In the genomic region with DNA sequence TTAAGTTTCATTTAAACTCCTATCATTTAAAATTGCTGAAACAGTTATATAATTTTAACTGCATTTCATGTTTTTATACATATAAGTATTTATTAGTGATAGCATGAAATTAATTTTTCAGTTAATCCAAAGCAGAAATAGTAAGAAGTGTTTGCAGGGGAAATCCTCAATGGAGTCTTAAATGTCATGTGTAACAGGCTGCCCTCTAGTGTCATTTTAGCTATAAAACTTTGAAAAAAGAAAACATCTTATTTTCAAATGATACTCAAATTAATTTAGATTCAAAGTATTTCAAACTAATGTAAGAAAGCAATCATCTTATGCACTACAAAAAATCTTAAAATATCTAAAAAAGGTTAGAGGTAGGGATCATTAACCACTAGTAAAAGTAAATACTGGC, we compare ENCODE assay signal across 8 cellular contexts. TPM values are rescaled to one million over a fixed set of nuclear protein-coding genes. Genes with fewer than 3 reads are reported as not detected.
DNase-seq lines count a peak whose midpoint lies in the region; ATAC-seq, FAIRE-seq and TF ChIP-seq lines count a peak whose summit lies in the region.

No MANE protein-coding gene starts in this region.

- CTCF ChIA-PET in CD4-positive, alpha-beta T cell (lab: Charles Lee): no interaction called here

- H3K36me3 ChIP-seq in upper lobe of left lung: peaks cover 0 to 10% (median 0%) of the 10 kb centered on the region in 4 donors

- H3K27me3 Mint-ChIP-seq in CD4-positive, alpha-beta T cell: no peaks in the 10 kb centered on the region

- TF ChIP-seq RAD21 in Ishikawa (IDR thresholded peaks at IDR 0.05; ENCODE audit: low read depth): peak; percentile 54

- H3K4me3 ChIP-seq in upper lobe of left lung: no peak overlapping the region

- intact Hi-C loops in CD4-positive, alpha-beta T cell (cut with DNase I, micrococcal nuclease): loop anchor here in 1 of 2 experiments (2.0 kb wide), 1 partner anchor 66 kb away; no protein-coding TSS in a partner anchor

- peak; percentile 69 for TF ChIP-seq CTCF in CD4-positive, alpha-beta T cell (IDR thresholded peaks at IDR 0.05)
- peak in 1 of 6 experiments; percentile 16 for TF ChIP-seq CTCF in upper lobe of left lung (IDR thresholded peaks at IDR 0.05)

- H3K4me1 Mint-ChIP-seq in CD4-positive, alpha-beta T cell (ENCODE audit: low read depth): peaks cover 58% of the 10 kb centered on the region

- no peak for TF ChIP-seq POLR2A in upper lobe of left lung (IDR thresholded peaks at IDR 0.05)

- DNase-seq in CD4-positive, alpha-beta T cell: no peak
- peak; percentile 42 for DNase-seq in kidney tubule cell (ENCODE audit: low spot score)
- DNase-seq in NCI-H1694 (lab: John Stamatoyannopoulos, UW): no peak
- DNase-seq in activated CD4-positive, alpha-beta T cell treated with anti-CD3 and anti-CD28 coated beads, Interleukin-2, amount 50 U/mL, for 48 hours: no peak
- DNase-seq in upper lobe of left lung: no peak

- peaks cover 23 to 39% (median 31%) of the 10 kb centered on the region in 4 donors for H3K4me1 ChIP-seq in upper lobe of left lung

- ATAC-seq in CD4-positive, alpha-beta T cell (ENCODE audit: poor library complexity): no peak
- no peak for ATAC-seq in HG03442 (IDR thresholded peaks at IDR 0.05; ENCODE audit: unreplicated experiment)
- no peak for ATAC-seq in upper lobe of left lung (ENCODE audit: low FRiP score in 2 of 2)

- POLR2A ChIA-PET in CD4-positive, alpha-beta T cell (lab: Charles Lee): interaction anchor here (0.6 kb wide), 1 partner anchor 28 kb away, joined by 3 read pairs; no protein-coding TSS in a partner anchor

- no peaks in the 10 kb centered on the region for H3K9me3 ChIP-seq in CD4-positive, alpha-beta T cell (ENCODE audit: control insufficient read depth, low read length)
- H3K9me3 ChIP-seq in upper lobe of left lung: no peaks in the 10 kb centered on the region

- H3K9me3 Mint-ChIP-seq in CD4-positive, alpha-beta T cell: no peaks in the 10 kb centered on the region

- no peaks in the 10 kb centered on the region for H3K27me3 ChIP-seq in CD4-positive, alpha-beta T cell (ENCODE audit: control insufficient read depth, insufficient read depth, low read length)
- H3K27me3 ChIP-seq in upper lobe of left lung: no peaks in the 10 kb centered on the region

- H3K27ac Mint-ChIP-seq in CD4-positive, alpha-beta T cell: no peak overlapping the region

- no peak overlapping the region for H3K27ac ChIP-seq in CD4-positive, alpha-beta T cell (ENCODE audit: low read depth, low read length)
- no peak overlapping the region for H3K27ac ChIP-seq in upper lobe of left lung

- FAIRE-seq in TTC549 (lab: Jason Lieb, UNC): peak; percentile 90

- H3K36me3 Mint-ChIP-seq in CD4-positive, alpha-beta T cell (ENCODE audit: low read depth): peaks cover 45% of the 10 kb centered on the region

- TF ChIP-seq EP300 in Ishikawa (IDR thresholded peaks at IDR 0.05; ENCODE audit: borderline replicate concordance) (no peak), upper lobe of left lung (IDR thresholded peaks at IDR 0.05) (no peak)

- no peak overlapping the region for H3K4me3 Mint-ChIP-seq in CD4-positive, alpha-beta T cell

TF ChIP-seq in Ishikawa, 13 proteins besides CTCF, POLR2A, EP300 and RAD21:
- TF ChIP-seq CEBPB (IDR thresholded peaks at IDR 0.05) (no peak), TCF12 (IDR thresholded peaks at IDR 0.05; ENCODE audit: low read depth) (no peak), TEAD4 (IDR thresholded peaks at IDR 0.05) (no peak), CREB1 (IDR thresholded peaks at IDR 0.05; ENCODE audit: low read depth) (no peak)
- TF ChIP-seq, protein P1, sequence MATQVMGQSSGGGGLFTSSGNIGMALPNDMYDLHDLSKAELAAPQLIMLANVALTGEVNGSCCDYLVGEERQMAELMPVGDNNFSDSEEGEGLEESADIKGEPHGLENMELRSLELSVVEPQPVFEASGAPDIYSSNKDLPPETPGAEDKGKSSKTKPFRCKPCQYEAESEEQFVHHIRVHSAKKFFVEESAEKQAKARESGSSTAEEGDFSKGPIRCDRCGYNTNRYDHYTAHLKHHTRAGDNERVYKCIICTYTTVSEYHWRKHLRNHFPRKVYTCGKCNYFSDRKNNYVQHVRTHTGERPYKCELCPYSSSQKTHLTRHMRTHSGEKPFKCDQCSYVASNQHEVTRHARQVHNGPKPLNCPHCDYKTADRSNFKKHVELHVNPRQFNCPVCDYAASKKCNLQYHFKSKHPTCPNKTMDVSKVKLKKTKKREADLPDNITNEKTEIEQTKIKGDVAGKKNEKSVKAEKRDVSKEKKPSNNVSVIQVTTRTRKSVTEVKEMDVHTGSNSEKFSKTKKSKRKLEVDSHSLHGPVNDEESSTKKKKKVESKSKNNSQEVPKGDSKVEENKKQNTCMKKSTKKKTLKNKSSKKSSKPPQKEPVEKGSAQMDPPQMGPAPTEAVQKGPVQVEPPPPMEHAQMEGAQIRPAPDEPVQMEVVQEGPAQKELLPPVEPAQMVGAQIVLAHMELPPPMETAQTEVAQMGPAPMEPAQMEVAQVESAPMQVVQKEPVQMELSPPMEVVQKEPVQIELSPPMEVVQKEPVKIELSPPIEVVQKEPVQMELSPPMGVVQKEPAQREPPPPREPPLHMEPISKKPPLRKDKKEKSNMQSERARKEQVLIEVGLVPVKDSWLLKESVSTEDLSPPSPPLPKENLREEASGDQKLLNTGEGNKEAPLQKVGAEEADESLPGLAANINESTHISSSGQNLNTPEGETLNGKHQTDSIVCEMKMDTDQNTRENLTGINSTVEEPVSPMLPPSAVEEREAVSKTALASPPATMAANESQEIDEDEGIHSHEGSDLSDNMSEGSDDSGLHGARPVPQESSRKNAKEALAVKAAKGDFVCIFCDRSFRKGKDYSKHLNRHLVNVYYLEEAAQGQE (IDR thresholded peaks at IDR 0.05; ENCODE audit: low read depth): no peak
- TF ChIP-seq, protein P2, sequence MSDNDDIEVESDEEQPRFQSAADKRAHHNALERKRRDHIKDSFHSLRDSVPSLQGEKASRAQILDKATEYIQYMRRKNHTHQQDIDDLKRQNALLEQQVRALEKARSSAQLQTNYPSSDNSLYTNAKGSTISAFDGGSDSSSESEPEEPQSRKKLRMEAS (IDR thresholded peaks at IDR 0.05): no peak
- TF ChIP-seq, protein P3, sequence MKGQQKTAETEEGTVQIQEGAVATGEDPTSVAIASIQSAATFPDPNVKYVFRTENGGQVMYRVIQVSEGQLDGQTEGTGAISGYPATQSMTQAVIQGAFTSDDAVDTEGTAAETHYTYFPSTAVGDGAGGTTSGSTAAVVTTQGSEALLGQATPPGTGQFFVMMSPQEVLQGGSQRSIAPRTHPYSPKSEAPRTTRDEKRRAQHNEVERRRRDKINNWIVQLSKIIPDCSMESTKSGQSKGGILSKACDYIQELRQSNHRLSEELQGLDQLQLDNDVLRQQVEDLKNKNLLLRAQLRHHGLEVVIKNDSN (IDR thresholded peaks at IDR 0.05): no peak

RNA-seq across cellular contexts. Expression of a gene that starts 27.1 kb away (rescaled TPM):
- 10 to 100 TPM; 70.6 to 77.1 TPM for total RNA-seq in CD4-positive, alpha-beta T cell
- 10 to 100 TPM; 22.3 to 79.0 (median 48.1) TPM for total RNA-seq in upper lobe of left lung
